ENCODE assay signal across 9 cellular contexts in genomic region chr7:41870017-41870416, GRCh38.
DNase-seq lines count a peak whose midpoint lies in the region; ATAC-seq and TF ChIP-seq lines count a peak whose summit lies in the region.
"Had no signal": no experiment of that assay in that cellular context is flagged by ENCODE, and none has a peak within 500 bp of the region (broad histone marks: within the 10 kb centered on the region; RNA-seq: fewer than 3 reads in every experiment).

No MANE protein-coding gene starts in this region.

- intact Hi-C loops in PC-9 (cut with micrococcal nuclease; ENCODE audit: unreplicated experiment) = no loop called here

- TF ChIP-seq CTCF in fibroblast of lung (conservative IDR thresholded peaks at IDR 0.05 in 1 of 2, IDR thresholded peaks at IDR 0.05 in 1 of 2; ENCODE audit: low read depth in 1 of 2, low read length in 2 of 2) (no peak), PC-9 (conservative IDR thresholded peaks at IDR 0.05) (no peak)

- no peaks in the 10 kb centered on the region for H3F3A ChIP-seq in PC-9 (ENCODE audit: insufficient read depth, low read depth)

- H4K20me1 ChIP-seq in fibroblast of lung (ENCODE audit: control insufficient read depth, extremely low read depth, insufficient read depth, low read length) (no peaks in the 10 kb centered on the region), PC-9 (ENCODE audit: insufficient read depth) (no peaks in the 10 kb centered on the region)

- ATAC-seq in GM19351 (IDR thresholded peaks at IDR 0.05; ENCODE audit: unreplicated experiment) (peak; percentile 39), HG03342 (IDR thresholded peaks at IDR 0.05; ENCODE audit: unreplicated experiment) (peak; percentile 13)

- H3K27me3 ChIP-seq in fibroblast of lung (ENCODE audit: control insufficient read depth, insufficient read depth, low read length) = no peaks in the 10 kb centered on the region
- H3K27me3 ChIP-seq in PC-9 (ENCODE audit: insufficient read depth, low read depth) = no peaks in the 10 kb centered on the region
- H3K27me3 ChIP-seq: adrenal gland had no signal

- H3K4me3 ChIP-seq in fibroblast of lung (replicated peaks in 1 of 4; ENCODE audit: control extremely low read depth in 1 of 4, insufficient read depth in 1 of 4, low read depth in 3 of 4, low read length in 4 of 4) (no peak overlapping the region), PC-9 (no peak overlapping the region)
- H3K4me3 ChIP-seq: adrenal gland had no signal

- H2AFZ ChIP-seq in fibroblast of lung (ENCODE audit: low read length) (peak overlapping the region; percentile 63), PC-9 (no peak overlapping the region)

- POLR2A ChIA-PET in PC-9 (lab: Charles Lee; ENCODE audit: unreplicated experiment) = no interaction called here

- BruUV-seq in PC-9 (replicated peaks; lab: Mats Ljungman, UMichigan) = no TSS peak

- CTCF ChIA-PET in PC-9 (lab: Charles Lee) = no interaction called here

- H3K9ac ChIP-seq in fibroblast of lung (ENCODE audit: insufficient read depth, low read length) = no peak overlapping the region

- no peaks in the 10 kb centered on the region for H3K79me2 ChIP-seq in fibroblast of lung (ENCODE audit: control insufficient read depth, insufficient read depth, low read length)
- no peaks in the 10 kb centered on the region for H3K79me2 ChIP-seq in PC-9 (ENCODE audit: low read depth)

- peak overlapping the region; percentile 68 for H3K4me2 ChIP-seq in fibroblast of lung (ENCODE audit: extremely low read depth, insufficient read depth, low read length)
- no peak overlapping the region for H3K4me2 ChIP-seq in PC-9

- no peaks in the 10 kb centered on the region for H3K9me2 ChIP-seq in PC-9 (ENCODE audit: insufficient read depth)

- H3K9me3 ChIP-seq in fibroblast of lung (ENCODE audit: control insufficient read depth, insufficient read depth, low read depth, low read length) (no peaks in the 10 kb centered on the region), PC-9 (ENCODE audit: insufficient read depth, low read depth) (no peaks in the 10 kb centered on the region)
- H3K9me3 ChIP-seq: adrenal gland had no signal

- H3K27ac ChIP-seq in fibroblast of lung (ENCODE audit: insufficient read depth, low read length) (peak overlapping the region; percentile 76), PC-9 (no peak overlapping the region)
- H3K27ac ChIP-seq: adrenal gland had no signal

- peaks cover 10% of the 10 kb centered on the region for H3K4me1 ChIP-seq in fibroblast of lung (ENCODE audit: control insufficient read depth, extremely low read depth, insufficient read depth, low read length)
- H3K4me1 ChIP-seq in PC-9 (replicated peaks; ENCODE audit: insufficient read depth) = no peaks in the 10 kb centered on the region
- H3K4me1 ChIP-seq: adrenal gland had no signal

- H3K36me3 ChIP-seq in fibroblast of lung (ENCODE audit: control insufficient read depth, insufficient read depth, low read length) (no peaks in the 10 kb centered on the region), PC-9 (ENCODE audit: low read depth) (no peaks in the 10 kb centered on the region)
- H3K36me3 ChIP-seq: adrenal gland had no signal

- DNase-seq in AG20443 (ENCODE audit: low spot score) (peak; percentile 44), fibroblast of lung (ENCODE audit: low read depth in 2 of 2) (peak in 1 of 2 donors; percentile 39), PC-9 (no peak), GDM1 (lab: John Stamatoyannopoulos, UW) (no peak), cerebellar cortex (ENCODE audit: low spot score) (no peak), NCI-H1930 (lab: John Stamatoyannopoulos, UW) (no peak)
- DNase-seq: adrenal gland had no signal
